ENCODE assay signal across 29 cellular contexts in the genomic region with DNA sequence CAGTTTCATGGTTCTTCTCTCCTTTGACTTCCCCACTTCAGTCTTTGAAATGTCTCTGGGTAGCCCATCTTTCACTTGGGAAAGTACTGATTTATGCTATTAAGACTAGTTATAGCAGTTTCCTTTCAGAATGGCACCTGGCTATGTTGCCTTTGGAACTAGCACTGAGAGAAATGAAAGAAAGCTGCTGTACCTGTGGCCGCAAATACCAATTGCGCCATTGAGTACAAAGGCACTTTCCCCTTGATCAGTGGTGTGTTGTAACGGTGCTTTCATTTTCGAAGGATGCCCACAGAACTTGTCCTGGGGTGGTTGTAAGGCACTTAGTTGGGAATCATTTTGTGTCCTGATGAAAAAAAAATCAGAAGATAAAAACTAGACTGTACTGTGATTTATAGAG. TPM values are rescaled to one million over a fixed set of nuclear protein-coding genes. Genes with fewer than 3 reads are reported as not detected.
"Had no signal": no experiment of that assay in that cellular context is flagged by ENCODE, and none has a peak within 500 bp of the region (broad histone marks: within the 10 kb centered on the region; RNA-seq: fewer than 3 reads in every experiment).

No MANE protein-coding gene starts in this region.

- H3K36me3 ChIP-seq: pancreas, prostate gland had no signal

- H3K4me1 ChIP-seq: lower lobe of right lung, pancreas, prostate gland, sigmoid colon, spleen, suprapubic skin, tibial artery, upper lobe of right lung had no signal

- H3K27me3 Mint-ChIP-seq: naive thymus-derived CD8-positive, alpha-beta T cell; stimulated activated naive CD8-positive, alpha-beta T cell treated with anti-CD3 and anti-CD28 coated beads, Interleukin-15, Interleukin-2, amounts not matched to agents 100 ng/mL and 50 ng/mL, for 24 hours had no signal

- H3K9me3 ChIP-seq: lower lobe of right lung, pancreas, prostate gland, sigmoid colon, spleen, suprapubic skin, thoracic aorta, tibial artery, upper lobe of right lung had no signal

- ATAC-seq: left ventricle myocardium superior; lower lobe of right lung; naive thymus-derived CD8-positive, alpha-beta T cell; pancreas; right cardiac atrium; stimulated activated effector memory CD8-positive, alpha-beta T cell treated with anti-CD3 and anti-CD28 coated beads, Interleukin-12 subunit alpha, Interleukin-12 subunit beta, amount 100 ng/mL, for 72 hours; upper lobe of right lung had no signal

- DNase-seq: hypothalamus; immature natural killer cell; kidney; left ventricle myocardium superior; lower lobe of right lung; mammary epithelial cell; mesenchymal stem cell; naive thymus-derived CD8-positive, alpha-beta T cell; nucleus accumbens; pancreas; posterior cingulate gyrus; retina; right cardiac atrium; sigmoid colon; small intestine; spleen; stimulated activated CD4-positive, alpha-beta T cell treated with anti-CD3 and anti-CD28 coated beads, Interleukin-4, amount 100 ng/mL, for 24 hours; stimulated activated naive CD4-positive, alpha-beta T cell; tibial artery; upper lobe of right lung had no signal

- H3K27me3 ChIP-seq: pancreas, sigmoid colon, spleen, suprapubic skin, tibial artery, upper lobe of right lung had no signal

- H3K4me3 Mint-ChIP-seq: immature natural killer cell; naive thymus-derived CD8-positive, alpha-beta T cell; nephron; neural crest cell; stimulated activated effector memory CD8-positive, alpha-beta T cell treated with anti-CD3 and anti-CD28 coated beads, Interleukin-12 subunit alpha, Interleukin-12 subunit beta, amount 100 ng/mL, for 72 hours; stimulated activated naive CD8-positive, alpha-beta T cell treated with anti-CD3 and anti-CD28 coated beads, Interleukin-15, Interleukin-2, amounts not matched to agents 100 ng/mL and 50 ng/mL, for 24 hours had no signal

- H3K27ac Mint-ChIP-seq: immature natural killer cell; nephron; stimulated activated effector memory CD8-positive, alpha-beta T cell treated with anti-CD3 and anti-CD28 coated beads, Interleukin-12 subunit alpha, Interleukin-12 subunit beta, amount 100 ng/mL, for 72 hours; stimulated activated naive CD8-positive, alpha-beta T cell treated with anti-CD3 and anti-CD28 coated beads, Interleukin-15, Interleukin-2, amounts not matched to agents 100 ng/mL and 50 ng/mL, for 24 hours had no signal

- H3K4me1 Mint-ChIP-seq: nephron, neural crest cell had no signal

- H3K4me3 ChIP-seq: lower lobe of right lung, pancreas, prostate gland, sigmoid colon, spleen, suprapubic skin, thoracic aorta, tibial artery, upper lobe of right lung had no signal

- H3K9me3 Mint-ChIP-seq: immature natural killer cell; naive thymus-derived CD8-positive, alpha-beta T cell; nephron; neural crest cell; stimulated activated effector memory CD8-positive, alpha-beta T cell treated with anti-CD3 and anti-CD28 coated beads, Interleukin-12 subunit alpha, Interleukin-12 subunit beta, amount 100 ng/mL, for 72 hours; stimulated activated naive CD8-positive, alpha-beta T cell treated with anti-CD3 and anti-CD28 coated beads, Interleukin-15, Interleukin-2, amounts not matched to agents 100 ng/mL and 50 ng/mL, for 24 hours had no signal

- H3K27ac ChIP-seq: lower lobe of right lung, pancreas, prostate gland, sigmoid colon, suprapubic skin, thoracic aorta, tibial artery, upper lobe of right lung had no signal

RNA-seq across cellular contexts. Expression of a gene that starts 23.0 kb away (rescaled TPM):
- total RNA-seq: left ventricle myocardium superior; lower lobe of right lung; mammary epithelial cell; naive thymus-derived CD8-positive, alpha-beta T cell; neural crest cell; osteoblast; right cardiac atrium; spleen; subcutaneous adipose tissue; suprapubic skin; thoracic aorta; upper lobe of right lung had no signal
- polyA plus RNA-seq: immature natural killer cell; mammary epithelial cell; naive thymus-derived CD8-positive, alpha-beta T cell; right cardiac atrium had no signal

RNA-seq across cellular contexts. Expression of a gene that starts 35.2 kb away (rescaled TPM):
- total RNA-seq: kidney; left ventricle myocardium superior; lower lobe of right lung; naive thymus-derived CD8-positive, alpha-beta T cell; neural crest cell; osteoblast; prostate gland; right cardiac atrium; spleen; subcutaneous adipose tissue; suprapubic skin; thoracic aorta; upper lobe of right lung had no signal
- polyA plus RNA-seq: immature natural killer cell; mammary epithelial cell; naive thymus-derived CD8-positive, alpha-beta T cell; right cardiac atrium; spleen had no signal
